Comparison of ENCODE assay signal across 13 cellular contexts in the genomic region with DNA sequence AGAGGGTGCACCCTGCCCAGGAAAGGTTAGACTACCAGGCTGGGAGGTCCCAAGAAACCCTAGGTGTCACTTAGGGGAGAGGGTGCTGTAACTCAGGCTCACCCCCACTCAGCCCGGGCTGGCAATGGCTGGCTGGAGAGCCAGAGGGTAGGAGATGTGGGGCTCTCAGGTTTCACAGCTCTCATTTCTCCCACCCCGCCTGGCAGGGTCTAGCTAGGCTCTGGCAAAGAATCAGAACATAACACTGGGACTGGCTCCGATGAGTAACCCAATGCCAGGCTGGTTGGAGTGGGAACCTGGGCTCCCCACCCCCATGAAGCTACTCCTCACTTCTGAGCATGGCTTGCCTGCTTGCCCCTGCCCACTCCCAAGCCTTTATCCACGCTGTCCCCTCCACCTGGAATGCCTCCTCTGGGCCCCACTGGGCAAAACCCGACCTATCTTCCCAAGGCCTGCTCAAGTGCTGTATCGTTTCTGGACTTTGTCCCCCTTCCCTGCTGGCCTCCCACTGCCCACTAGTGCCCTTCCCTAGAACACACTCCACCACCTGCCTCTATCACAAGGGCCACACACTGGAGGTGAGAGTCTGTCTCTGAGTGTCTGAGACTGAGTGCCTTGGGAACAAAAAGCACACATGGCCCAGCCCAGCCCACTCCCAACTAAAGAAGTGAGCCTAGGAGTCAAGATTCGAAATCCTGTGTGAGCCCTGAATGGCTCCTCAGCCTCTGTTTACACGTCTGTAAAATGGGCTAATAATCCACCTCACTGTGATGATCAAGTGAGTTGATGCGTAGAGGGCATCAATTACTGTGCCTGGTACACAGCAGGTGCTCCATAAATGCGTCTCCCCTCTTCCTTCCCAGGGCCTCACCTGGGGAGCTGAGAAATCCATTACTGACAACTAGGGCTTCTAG. TPM values are rescaled to one million over a fixed set of nuclear protein-coding genes. Genes with fewer than 3 reads are reported as not detected.
DNase-seq lines count a peak whose midpoint lies in the region; ATAC-seq and TF ChIP-seq lines count a peak whose summit lies in the region.
"Had no signal": no experiment of that assay in that cellular context is flagged by ENCODE, and none has a peak within 500 bp of the region (broad histone marks: within the 10 kb centered on the region; RNA-seq: fewer than 3 reads in every experiment).

No MANE protein-coding gene starts in this region.

- peak; percentile 24 for DNase-seq in A673 (ENCODE audit: low spot score)
- peak; percentile 59 for DNase-seq in Daoy (ENCODE audit: low read depth)
- peak; percentile 36 for DNase-seq in RWPE1 (ENCODE audit: low spot score)
- no peak for DNase-seq in left colon
- DNase-seq in chondrocyte (ENCODE audit: low spot score), result no peak
- no peak for DNase-seq in left lung
- DNase-seq: activated CD4-positive, alpha-beta T cell treated with anti-CD3 and anti-CD28 coated beads for 36 hours; kidney; NCI-H1048 had no signal

- H3K36me3 ChIP-seq in A673 (ENCODE audit: insufficient read depth, low read length, poor library complexity, severe bottlenecking) (no peaks in the 10 kb centered on the region), left lung (no peaks in the 10 kb centered on the region)
- H3K36me3 ChIP-seq: esophagus muscularis mucosa had no signal

- peaks cover 8% of the 10 kb centered on the region for H3K4me1 ChIP-seq in A673 (ENCODE audit: insufficient read depth, low read length, poor library complexity, severe bottlenecking)
- peaks cover 7 to 22% of the 10 kb centered on the region in 2 donors for H3K4me1 ChIP-seq in left lung

- BruUV-seq in A673 (replicated peaks; lab: Mats Ljungman, UMichigan), result no TSS peak

- no peaks in the 10 kb centered on the region for H3K36me3 Mint-ChIP-seq in chondrocyte (ENCODE audit: low read depth)

- ATAC-seq in left colon, result peak; percentile 36
- no peak for ATAC-seq in HG02938 (IDR thresholded peaks at IDR 0.05; ENCODE audit: unreplicated experiment)
- ATAC-seq in HG03095 (IDR thresholded peaks at IDR 0.05; ENCODE audit: unreplicated experiment), result no peak
- ATAC-seq in left lung, result no peak
- ATAC-seq: activated CD4-positive, alpha-beta T cell treated with anti-CD3 and anti-CD28 coated beads for 36 hours had no signal

- H3K9me3 ChIP-seq in A673 (ENCODE audit: low read depth, low read length, poor library complexity, severe bottlenecking) (no peaks in the 10 kb centered on the region), left lung (no peaks in the 10 kb centered on the region)
- H3K9me3 ChIP-seq: esophagus muscularis mucosa had no signal

- no peak overlapping the region for H3K27ac Mint-ChIP-seq in chondrocyte (ENCODE audit: unreplicated experiment)
- H3K27ac Mint-ChIP-seq: activated CD4-positive, alpha-beta T cell treated with anti-CD3 and anti-CD28 coated beads for 36 hours had no signal

- POLR2A ChIA-PET in A673 (lab: Charles Lee; ENCODE audit: low non-redundant PET), result no interaction called here
- POLR2A ChIA-PET in RWPE1 (lab: Yijun Ruan, JAX; ENCODE audit: low non-redundant PET), result no interaction called here

- no peaks in the 10 kb centered on the region for H3K27me3 Mint-ChIP-seq in chondrocyte (ENCODE audit: low read depth)
- H3K27me3 Mint-ChIP-seq: activated CD4-positive, alpha-beta T cell treated with anti-CD3 and anti-CD28 coated beads for 36 hours had no signal

- no peak overlapping the region for H3K27ac ChIP-seq in A673 (ENCODE audit: low read depth, low read length, poor library complexity, severe bottlenecking)
- H3K27ac ChIP-seq in RWPE1, result peak overlapping the region; percentile 10; the same call in 1 of the 2 replicates
- no peak overlapping the region for H3K27ac ChIP-seq in left lung

- no peaks in the 10 kb centered on the region for H3K27me3 ChIP-seq in A673 (replicated peaks; ENCODE audit: insufficient read depth, low read depth, low read length, poor library complexity)
- peaks cover 0 to 9% of the 10 kb centered on the region in 2 donors for H3K27me3 ChIP-seq in left lung
- H3K27me3 ChIP-seq: esophagus muscularis mucosa had no signal

- no peaks in the 10 kb centered on the region for H3K9me3 Mint-ChIP-seq in chondrocyte (ENCODE audit: low read depth)

- intact Hi-C loops in A673 (cut with micrococcal nuclease; ENCODE audit: unreplicated experiment) (no loop called here), left colon (cut with DNase I, micrococcal nuclease) (loop anchor here in 1 of 2 donors (10.0 kb wide), 1 partner anchor 65 kb away; no protein-coding TSS in a partner anchor), left lung (cut with DNase I) (no loop called here)

- no peak overlapping the region for H3K4me3 Mint-ChIP-seq in chondrocyte (ENCODE audit: unreplicated experiment)

- H3K4me3 ChIP-seq in A673 (ENCODE audit: low read depth, low read length, poor library complexity, severe bottlenecking), result no peak overlapping the region
- H3K4me3 ChIP-seq in left lung, result no peak overlapping the region
- H3K4me3 ChIP-seq: esophagus muscularis mucosa had no signal

- CTCF ChIA-PET in A673 (lab: Charles Lee) (interaction anchor here (0.6 to 1.6 kb wide), 4 partner anchors 11 to 536 kb away, joined by 3 read pairs; no protein-coding TSS in a partner anchor), RWPE1 (lab: Yijun Ruan, JAX) (interaction anchor here (0.7 to 1.9 kb wide), 4 partner anchors 18 to 170 kb away, joined by 3 to 11 read pairs (median 4); no protein-coding TSS in a partner anchor)

- peaks cover 12% of the 10 kb centered on the region for H3K4me1 Mint-ChIP-seq in chondrocyte (ENCODE audit: low read depth)

- TF ChIP-seq CTCF in A673 (conservative IDR thresholded peaks at IDR 0.05; ENCODE audit: low read depth, low read length) (no peak), RWPE1 (conservative IDR thresholded peaks at IDR 0.05; ENCODE audit: low read depth) (no peak), chondrocyte (IDR thresholded peaks at IDR 0.05) (no peak), left lung (IDR thresholded peaks at IDR 0.05) (no peak)

RNA-seq across cellular contexts. Expression of gene CIB2, which starts 1.9 kb away (rescaled TPM):
- total RNA-seq in A673 (2021) (1.7 and 2.1 TPM in 2 replicates), left colon (10 to 100 TPM; 12.0 to 19.7 TPM), chondrocyte (5.7 to 8.8 TPM (median 8.0 TPM) in 3 replicates), left lung (1 to 10 TPM; 1.3 to 3.5 TPM)
- 2.0 and 6.7 TPM in 2 replicates for total RNA-seq in Daoy (2014; rRNA removed; shearing (Covaris generic))

RNA-seq across cellular contexts. Expression of gene IDH3A, which starts 19.8 kb away (rescaled TPM):
- total RNA-seq in A673 (2021), result 83.8 and 112 TPM in 2 replicates
- 56.3 and 74.2 TPM in 2 replicates for total RNA-seq in Daoy (2014; rRNA removed; shearing (Covaris generic))
- 100 to 1,000 TPM; 176 to 247 TPM for total RNA-seq in left colon
- 42.6 to 50.7 TPM (median 48.7 TPM) in 3 replicates for total RNA-seq in chondrocyte
- total RNA-seq in left lung, result 10 to 100 TPM; 60.3 to 81.1 TPM

RNA-seq across cellular contexts. Expression of gene SH2D7, which starts 37.0 kb away (rescaled TPM):
- total RNA-seq in A673 (2021) (not detected in 2 replicates), left colon (1 to 10 TPM in 1 of 2 donors, under 1 TPM in 1; 0.89 to 2.4 TPM), chondrocyte (not detected in 3 replicates), left lung (not detected)
- total RNA-seq in Daoy (2014; rRNA removed; shearing (Covaris generic)), result not detected in 2 replicates
- total RNA-seq: activated CD4-positive, alpha-beta T cell treated with anti-CD3 and anti-CD28 coated beads for 36 hours; esophagus muscularis mucosa; kidney; pulmonary artery endothelial cell had no signal

RNA-seq across cellular contexts. Expression of gene TBC1D2B, which starts 51.8 kb away (rescaled TPM):
- total RNA-seq in A673 (2021) (26.0 and 29.4 TPM in 2 replicates), left colon (10 to 100 TPM; 41.3 to 63.5 TPM), chondrocyte (44.3 to 64.2 TPM (median 58.1 TPM) in 3 replicates), left lung (10 to 100 TPM; 56.2 to 64.9 TPM)
- total RNA-seq in Daoy (2014; rRNA removed; shearing (Covaris generic)), result 8.2 and 8.7 TPM in 2 replicates

Comparison
In these comparisons a context has a peak if more than half of its experiments do, and no peak if none do; other contexts are left out.
1. DNase-seq: peak in A673 (single experiment), Daoy (single experiment) and RWPE1 (single experiment); none in left colon (0 of 2), chondrocyte (single experiment) and left lung (0 of 2).